Comparison of ENCODE assay signal across 1 cellular context in genomic region chr22:20526305-20526627, GRCh38.
TF ChIP-seq lines count a peak whose summit lies in the region.

No MANE protein-coding gene starts in this region.

TF ChIP-seq in GM12891, 5 proteins besides CTCF, POLR2A, EP300 and RAD21 (continued from another document):
- no peak for TF ChIP-seq SPI1 (IDR thresholded peaks at IDR 0.05; ENCODE audit: low read depth, low read length)
TF ChIP-seq in GM12891: peak in this region for 0.
